In genomic region chr11:61580292-61580888, GRCh38 we compare ENCODE assay signal across 8 cellular contexts. TPM values are rescaled to one million over a fixed set of nuclear protein-coding genes. Genes with fewer than 3 reads are reported as not detected.
DNase-seq lines count a peak whose midpoint lies in the region; ATAC-seq and TF ChIP-seq lines count a peak whose summit lies in the region.

No MANE protein-coding gene starts in this region.

- H3K4me3 ChIP-seq in heart right ventricle (peak overlapping the region; percentile 43 to 70 (median 61)), lower lobe of right lung (peak overlapping the region; percentile 57), vagina (peak overlapping the region; percentile 43 to 65)

- H3K9me3 ChIP-seq in heart right ventricle (no peaks in the 10 kb centered on the region), lower lobe of right lung (no peaks in the 10 kb centered on the region), vagina (no peaks in the 10 kb centered on the region)

- 1% methylated on average over 26 to 59 of the region's 59 CpGs for WGBS in heart right ventricle, 2 donors

- TF ChIP-seq POLR2A in vagina (IDR thresholded peaks at IDR 0.05), result no peak

- DNase-seq in heart right ventricle, result no peak
- DNase-seq in cardiac septum (ENCODE audit: low spot score), result no peak
- DNase-seq in lower lobe of right lung, result no peak
- no peak for DNase-seq in vagina (ENCODE audit: extremely low spot score in 2 of 2)
- no peak for DNase-seq in COLO829 (ENCODE audit: low spot score)
- DNase-seq in GM13977 (ENCODE audit: low spot score), result no peak

- H3K27me3 ChIP-seq in heart right ventricle (peaks cover 0 to 38% (median 0%) of the 10 kb centered on the region in 7 donors), lower lobe of right lung (ENCODE audit: low read depth) (peaks cover 18% of the 10 kb centered on the region), vagina (peaks cover 4% of the 10 kb centered on the region)

- TF ChIP-seq CTCF in heart right ventricle (IDR thresholded peaks at IDR 0.05) (peak in 3 of 9 donors; percentile 10 to 47 (median 28)), lower lobe of right lung (IDR thresholded peaks at IDR 0.05) (peak; percentile 27), vagina (IDR thresholded peaks at IDR 0.05) (no peak), GM13977 (IDR thresholded peaks at IDR 0.05; ENCODE audit: extremely low read depth, insufficient read depth, missing control alignments) (no peak)

- no peaks in the 10 kb centered on the region for H3K36me3 ChIP-seq in heart right ventricle
- no peaks in the 10 kb centered on the region for H3K36me3 ChIP-seq in lower lobe of right lung
- H3K36me3 ChIP-seq in vagina, result no peaks in the 10 kb centered on the region

- in situ Hi-C loops in GM13977 (cut with MboI; ENCODE audit: low pct_unique_long_range_greater_than_20kb, low sequenced_read_pairs, unreplicated experiment), result no loop called here

- intact Hi-C loops in heart right ventricle (cut with DNase I), result loop anchor here in 6 of 10 donors (2.0 to 10.0 kb wide), 5 partner anchors 46 to 103 kb away; no protein-coding TSS in a partner anchor
- intact Hi-C loops in cardiac septum (cut with DNase I), result loop anchor here (2.0 kb wide), 1 partner anchor 46 kb away; no protein-coding TSS in a partner anchor
- intact Hi-C loops in lower lobe of right lung (cut with DNase I), result no loop called here
- intact Hi-C loops in vagina (cut with DNase I), result no loop called here

- peaks cover 6 to 50% (median 16%) of the 10 kb centered on the region in 9 donors for H3K4me1 ChIP-seq in heart right ventricle
- H3K4me1 ChIP-seq in lower lobe of right lung, result peaks cover 11% of the 10 kb centered on the region
- H3K4me1 ChIP-seq in vagina, result peaks cover 18% of the 10 kb centered on the region

- ATAC-seq in heart right ventricle, result peak in 2 of 8 donors; percentile 3
- peak; percentile 1 to 7 for ATAC-seq in lower lobe of right lung
- ATAC-seq in HG02798 (IDR thresholded peaks at IDR 0.05; ENCODE audit: poor library complexity, unreplicated experiment), result no peak

- H3K27ac ChIP-seq in heart right ventricle (peak overlapping the region in 4 of 10 donors; percentile 9 to 44 (median 18)), angular gyrus (ENCODE audit: low read depth, low read length) (peak overlapping the region; percentile 68), lower lobe of right lung (no peak overlapping the region), vagina (no peak overlapping the region)

RNA-seq across cellular contexts. Expression of gene SYT7, which starts 0.5 kb away (rescaled TPM):
- 10 to 100 TPM; 11.5 to 26.1 (median 18.7) TPM for total RNA-seq in heart right ventricle
- polyA plus RNA-seq in heart right ventricle, result 10 to 100 TPM; 17.1 to 19.4 TPM
- total RNA-seq in cardiac septum, result 9.3 TPM
- total RNA-seq in lower lobe of right lung, result 3.8 TPM
- total RNA-seq in vagina, result 3.4 TPM

Comparison
In these comparisons a context has a peak if more than half of its experiments do, and no peak if none do; other contexts are left out.
1. intact Hi-C loops: an anchor here in heart right ventricle (2.0 to 10.0 kb wide) and cardiac septum (2.0 kb wide); none called in lower lobe of right lung and vagina.